Comparison of ENCODE assay signal across 8 cellular contexts in genomic region chr19:860481-861098, GRCh38. TPM values are rescaled to one million over a fixed set of nuclear protein-coding genes. Genes with fewer than 3 reads are reported as not detected.
DNase-seq lines count a peak whose midpoint lies in the region; ATAC-seq and TF ChIP-seq lines count a peak whose summit lies in the region.

No MANE protein-coding gene starts in this region.

- H3K4me3 ChIP-seq in HUES6 (ENCODE audit: low read depth, low read length) (peak overlapping the region; percentile 65), kidney epithelial cell (ENCODE audit: low read depth, low read length) (peak overlapping the region; percentile 34)

- peak overlapping the region; percentile 62 for H3K9ac ChIP-seq in HUES6 (ENCODE audit: low read length)

- peaks cover 3% of the 10 kb centered on the region; the same call in 1 of the 2 replicates for H3K4me1 ChIP-seq in HUES6 (ENCODE audit: control insufficient read depth, insufficient read depth, low read length)

- DNase-seq in Calu3 (peak; percentile 78), T-helper 17 cell (peak; percentile 48 to 55 (median 49)), T47D (ENCODE audit: low read depth in 1 of 2, low spot score in 1 of 2) (peak; percentile 90 to 93), kidney epithelial cell (ENCODE audit: low read depth) (no peak), NCI-H2107 (lab: John Stamatoyannopoulos, UW) (no peak)
- DNase-seq in stimulated activated CD4-positive, alpha-beta T cell treated with anti-CD3 and anti-CD28 coated beads, TNF-alpha, amount 100 ng/mL, for 1 hour (ENCODE audit: low read depth in 3 of 3, low spot score in 1 of 3), result peak in 2 of 3 donors; percentile 19 to 39

- ATAC-seq in T-helper 17 cell (peak; percentile 53), GM18870 (IDR thresholded peaks at IDR 0.05; ENCODE audit: unreplicated experiment) (no peak)

- no peak overlapping the region for H3K27ac ChIP-seq in HUES6 (ENCODE audit: low read depth, low read length)

- no peaks in the 10 kb centered on the region for H3K36me3 ChIP-seq in HUES6 (ENCODE audit: control insufficient read depth, insufficient read depth, low read length)
- no peaks in the 10 kb centered on the region for H3K36me3 ChIP-seq in kidney epithelial cell (ENCODE audit: control insufficient read depth, insufficient read depth, low read length)

- no peaks in the 10 kb centered on the region for H3K27me3 Mint-ChIP-seq in Calu3 (ENCODE audit: unreplicated experiment)
- H3K27me3 Mint-ChIP-seq in T-helper 17 cell, result no peaks in the 10 kb centered on the region

- CTCF ChIA-PET in Calu3 (lab: Charles Lee), result interaction anchor here (0.7 kb wide), 1 partner anchor 92 kb away, joined by 5 read pairs; no protein-coding TSS in a partner anchor

- no peaks in the 10 kb centered on the region for H3K4me1 Mint-ChIP-seq in Calu3 (ENCODE audit: low read depth, unreplicated experiment)
- peaks cover 13% of the 10 kb centered on the region for H3K4me1 Mint-ChIP-seq in T-helper 17 cell

- H3K9me3 Mint-ChIP-seq in Calu3 (ENCODE audit: low read depth, unreplicated experiment), result no peaks in the 10 kb centered on the region

- peak overlapping the region; percentile 52 for H3K4me3 Mint-ChIP-seq in Calu3 (ENCODE audit: low read depth, unreplicated experiment)
- peak overlapping the region; percentile 56 for H3K4me3 Mint-ChIP-seq in T-helper 17 cell

- BruUV-seq in Calu3 (replicated peaks; lab: Mats Ljungman, UMichigan), result no TSS peak

- H3K9me3 ChIP-seq in HUES6 (ENCODE audit: control insufficient read depth, insufficient read depth, low read depth, low read length), result no peaks in the 10 kb centered on the region
- no peaks in the 10 kb centered on the region for H3K9me3 ChIP-seq in T-helper 17 cell (ENCODE audit: control insufficient read depth, low read length, poor library complexity, severe bottlenecking)

- peaks cover 16% of the 10 kb centered on the region for H3K36me3 Mint-ChIP-seq in Calu3 (ENCODE audit: insufficient read depth, unreplicated experiment)
- no peaks in the 10 kb centered on the region for H3K36me3 Mint-ChIP-seq in T-helper 17 cell (ENCODE audit: low read depth)

- no peak overlapping the region for H3K27ac Mint-ChIP-seq in Calu3 (ENCODE audit: unreplicated experiment)
- no peak overlapping the region for H3K27ac Mint-ChIP-seq in T-helper 17 cell

- intact Hi-C loops in Calu3 (cut with micrococcal nuclease; ENCODE audit: unreplicated experiment), result no loop called here

- TF ChIP-seq CTCF in Calu3 (IDR thresholded peaks at IDR 0.05; ENCODE audit: unreplicated experiment) (no peak), kidney epithelial cell (IDR thresholded peaks at IDR 0.05; ENCODE audit: insufficient read depth, low read length, poor library complexity, severe bottlenecking) (no peak)

- peaks cover 27% of the 10 kb centered on the region for H3K27me3 ChIP-seq in HUES6 (ENCODE audit: control insufficient read depth, insufficient read depth, low read length)
- H3K27me3 ChIP-seq in kidney epithelial cell (ENCODE audit: control insufficient read depth, insufficient read depth, low read length), result peaks cover 23% of the 10 kb centered on the region

- in situ Hi-C loops in T47D (cut with HindIII; ENCODE audit: low pct_unique_long_range_greater_than_20kb, low sequenced_read_pairs), result no loop called here

RNA-seq across cellular contexts. Expression of gene CFD, which starts 1.1 kb away (rescaled TPM):
- total RNA-seq in Calu3 (2022) (2.3 and 3.9 TPM in 2 replicates), T-helper 17 cell (1 to 10 TPM; 1.9 to 5.3 TPM), kidney epithelial cell (1.3 TPM in 2 replicates)

RNA-seq across cellular contexts. Expression of gene ELANE, which starts 8.5 kb away (rescaled TPM):
- not detected in 2 replicates for total RNA-seq in Calu3 (2022)
- total RNA-seq in T-helper 17 cell, result not detected
- 0.67 TPM in 1 of 2 replicates, not detected in the other for total RNA-seq in kidney epithelial cell

RNA-seq across cellular contexts. Expression of gene PRTN3, which starts 19.8 kb away (rescaled TPM):
- not detected in 2 replicates for total RNA-seq in Calu3 (2022)
- not detected for total RNA-seq in T-helper 17 cell
- not detected in 2 replicates for total RNA-seq in kidney epithelial cell

RNA-seq across cellular contexts. Expression of gene MED16, which starts 32.4 kb away (rescaled TPM):
- total RNA-seq in Calu3 (2022) (21.4 and 22.4 TPM in 2 replicates), T-helper 17 cell (10 to 100 TPM; 59.6 to 71.3 TPM), kidney epithelial cell (40.1 and 41.4 TPM in 2 replicates)

RNA-seq across cellular contexts. Expression of gene RNU6-9, which starts 32.7 kb away (rescaled TPM):
- total RNA-seq in Calu3 (2022) (not detected in 2 replicates), T-helper 17 cell (not detected), kidney epithelial cell (not detected in 2 replicates)

Comparison
In these comparisons a context has a peak if more than half of its experiments do, and no peak if none do; other contexts are left out.
1. DNase-seq: peak in Calu3 (single experiment), T-helper 17 cell (3 of 3), T47D (2 of 2) and stimulated activated CD4-positive, alpha-beta T cell treated with anti-CD3 and anti-CD28 coated beads, TNF-alpha, amount 100 ng/mL, for 1 hour (2 of 3); none in kidney epithelial cell (single experiment) and NCI-H2107 (single experiment).